Comparison of ENCODE assay signal across 25 cellular contexts in genomic region chr2:40292291-40292690, GRCh38.
"Had no signal": no experiment of that assay in that cellular context is flagged by ENCODE, and none has a peak within 500 bp of the region (broad histone marks: within the 10 kb centered on the region; RNA-seq: fewer than 3 reads in every experiment).

No MANE protein-coding gene starts in this region.

- H3K36me3 ChIP-seq: esophagus squamous epithelium, heart right ventricle, left lung, lower lobe of right lung, prostate gland, sigmoid colon, spleen, tibial artery had no signal

- H3K4me1 ChIP-seq: esophagus squamous epithelium, left lung, lower lobe of right lung, prostate gland, testis had no signal

- H3K9me3 ChIP-seq: esophagus squamous epithelium, heart right ventricle, left lung, lower lobe of right lung, prostate gland, sigmoid colon, spleen, testis, tibial artery had no signal

- H3K27me3 ChIP-seq: esophagus squamous epithelium, heart right ventricle, left lung, sigmoid colon, spleen, testis, tibial artery had no signal

- ATAC-seq: effector memory CD8-positive, alpha-beta T cell; left cardiac atrium; left lung; lower lobe of right lung; naive thymus-derived CD8-positive, alpha-beta T cell; right cardiac atrium; stimulated activated memory B cell treated with anti-CD40 and anti-IgM and Interleukin-4, amounts not matched to agents 10 μg/mL and 1 μg/mL and 100 μg/mL, for 72 hours; stimulated activated naive CD8-positive, alpha-beta T cell treated with anti-CD3 and anti-CD28 coated beads, Interleukin-15, Interleukin-2, amounts not matched to agents 100 U/mL and 50 U/mL, for 24 hours had no signal

- H3K4me3 ChIP-seq: esophagus squamous epithelium, heart right ventricle, left lung, lower lobe of right lung, prostate gland, sigmoid colon, skin epidermis, spleen, testis, tibial artery had no signal

- H3K27ac ChIP-seq: esophagus squamous epithelium, heart right ventricle, left lung, lower lobe of right lung, prostate gland, sigmoid colon, skin epidermis, spleen, testis, tibial artery had no signal

- DNase-seq: cortex of kidney; effector memory CD8-positive, alpha-beta T cell; erythroblast; esophagus squamous epithelium; foreskin melanocyte; glutamatergic neuron; heart right ventricle; hippocampal formation; left cardiac atrium; left lung; lower lobe of right lung; naive thymus-derived CD8-positive, alpha-beta T cell; nephron progenitor cell; nucleus accumbens; right cardiac atrium; sigmoid colon; spleen; stimulated activated CD4-positive, alpha-beta T cell treated with anti-CD3 and anti-CD28 coated beads, Interleukin-4, amount 100 ng/mL, for 4 hours; stimulated activated naive CD8-positive, alpha-beta T cell treated with anti-CD3 and anti-CD28 coated beads, Interleukin-15, Interleukin-2, amounts not matched to agents 100 U/mL and 50 U/mL, for 24 hours; substantia nigra; testis; tibial artery had no signal
